ENCODE assay signal across 22 cellular contexts in the genomic region with DNA sequence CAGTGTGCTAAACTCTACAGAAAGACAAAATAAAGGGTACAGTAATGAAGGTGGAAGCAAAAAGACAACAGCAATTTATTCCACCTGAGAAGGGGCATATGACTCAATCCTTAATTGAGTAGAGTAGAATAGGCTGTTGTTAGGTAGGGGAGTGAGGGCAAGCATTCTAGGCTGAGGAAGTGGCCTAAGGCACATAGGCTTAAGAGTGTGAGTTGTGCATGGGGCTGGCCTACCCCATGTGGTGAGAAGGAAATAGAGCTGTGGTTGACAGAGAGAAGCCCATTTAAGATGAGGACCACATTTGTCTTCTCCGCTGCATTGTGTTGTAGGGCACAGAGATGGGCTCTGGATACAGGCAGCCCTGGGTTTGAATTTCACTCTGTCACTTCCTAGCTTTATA. TPM values are rescaled to one million over a fixed set of nuclear protein-coding genes. Genes with fewer than 3 reads are reported as not detected.
DNase-seq lines count a peak whose midpoint lies in the region; ATAC-seq, FAIRE-seq and TF ChIP-seq lines count a peak whose summit lies in the region.
"Had no signal": no experiment of that assay in that cellular context is flagged by ENCODE, and none has a peak within 500 bp of the region (broad histone marks: within the 10 kb centered on the region; RNA-seq: fewer than 3 reads in every experiment).

No MANE protein-coding gene starts in this region.

- intact Hi-C loops in GM12878 (cut with micrococcal nuclease; ENCODE audit: unreplicated experiment) (no loop called here), MCF 10A (cut with micrococcal nuclease) (no loop called here)

- DNase-seq in activated CD4-positive, alpha-beta T cell treated with anti-CD3 and anti-CD28 coated beads, Interleukin-2, amount 10 ng/mL, durations not matched to agents 7 days and 5 days, result no peak
- DNase-seq in activated CD4-positive, alpha-beta T cell treated with anti-CD3 and anti-CD28 coated beads for 4 hours, result no peak
- no peak for DNase-seq in GM12892 (ENCODE audit: insufficient read length)
- DNase-seq in GM12878 (ENCODE audit: low read depth, low spot score), result no peak
- DNase-seq in small intestine, result peak; percentile 22
- DNase-seq in MCF 10A (ENCODE audit: unreplicated experiment), result no peak
- DNase-seq in GM13976 (ENCODE audit: low spot score), result no peak
- DNase-seq in NCI-H1436 (lab: John Stamatoyannopoulos, UW), result no peak
- DNase-seq: 8988T, DMS53, HCEC 1CT, IMR-90, NCI-H146, NCI-H2081 treated with DMSO at 0.1 percent for 48 hours, NCI-H226, NCI-H526 had no signal

- no peaks in the 10 kb centered on the region for H3K9me3 Mint-ChIP-seq in activated CD4-positive, alpha-beta T cell treated with anti-CD3 and anti-CD28 coated beads, Interleukin-2, amount 10 ng/mL, durations not matched to agents 7 days and 5 days
- no peaks in the 10 kb centered on the region for H3K9me3 Mint-ChIP-seq in MCF 10A (ENCODE audit: unreplicated experiment)

- H3K27me3 Mint-ChIP-seq in activated CD4-positive, alpha-beta T cell treated with anti-CD3 and anti-CD28 coated beads, Interleukin-2, amount 10 ng/mL, durations not matched to agents 7 days and 5 days, result peaks cover 3% of the 10 kb centered on the region
- H3K27me3 Mint-ChIP-seq in MCF 10A (ENCODE audit: insufficient read depth, unreplicated experiment), result peaks cover 81% of the 10 kb centered on the region

- SMC1A ChIA-PET in GM12878 (lab: Charles Lee; ENCODE audit: uncharacterized antibody, unreplicated experiment), result interaction anchor here (0.7 to 1.5 kb wide), 2 partner anchors 28 to 59 kb away, joined by 3 to 5 read pairs; no protein-coding TSS in a partner anchor

- no peak for TF ChIP-seq RAD21 in GM12878 (IDR thresholded peaks at IDR 0.05; ENCODE audit: insufficient read depth, low read depth, low read length)

- RAD21 ChIA-PET in GM12878 (lab: Charles Lee; ENCODE audit: unreplicated experiment), result no interaction called here

- H3K9me3 ChIP-seq in GM12878 (replicated peaks; ENCODE audit: control insufficient read depth, insufficient read depth, low read length), result no peaks in the 10 kb centered on the region
- no peaks in the 10 kb centered on the region for H3K9me3 ChIP-seq in small intestine (ENCODE audit: control insufficient read depth, low read depth)
- H3K9me3 ChIP-seq: BLaER1 treated with 17β-estradiol and CSF1 and Interleukin-3, amounts not matched to agents 10 nM and 100 nM had no signal

- POLR2A ChIA-PET in activated CD4-positive, alpha-beta T cell treated with anti-CD3 and anti-CD28 coated beads, Interleukin-2, amount 10 ng/mL, durations not matched to agents 7 days and 5 days (lab: Charles Lee), result no interaction called here
- POLR2A ChIA-PET in GM12878 (lab: Charles Lee) (no interaction called here), MCF 10A (lab: Yijun Ruan, JAX) (no interaction called here)

- no peak overlapping the region for H3K4me3 ChIP-seq in GM12878
- H3K4me3 ChIP-seq in small intestine (ENCODE audit: low read depth in 1 of 2, low read length in 2 of 2), result no peak overlapping the region
- H3K4me3 ChIP-seq: BLaER1 treated with 17β-estradiol and CSF1 and Interleukin-3, amounts not matched to agents 10 nM and 100 nM; SK-N-MC had no signal

- no peaks in the 10 kb centered on the region for H3K27me3 ChIP-seq in GM12878 (replicated peaks in 1 of 2; ENCODE audit: control insufficient read depth in 2 of 2, insufficient read depth in 2 of 2, low read length in 1 of 2)
- no peaks in the 10 kb centered on the region for H3K27me3 ChIP-seq in small intestine (ENCODE audit: control insufficient read depth in 2 of 2, insufficient read depth in 2 of 2, low read length in 2 of 2)
- H3K27me3 ChIP-seq: BLaER1 treated with 17β-estradiol and CSF1 and Interleukin-3, amounts not matched to agents 10 nM and 100 nM had no signal

- no peaks in the 10 kb centered on the region for H3K36me3 ChIP-seq in GM12878 (ENCODE audit: control insufficient read depth in 2 of 2, insufficient read depth in 2 of 2, low read length in 1 of 2)
- no peaks in the 10 kb centered on the region for H3K36me3 ChIP-seq in small intestine (ENCODE audit: control insufficient read depth in 2 of 2, insufficient read depth in 2 of 2, low read length in 2 of 2)

- no peak overlapping the region for H3K4me3 Mint-ChIP-seq in activated CD4-positive, alpha-beta T cell treated with anti-CD3 and anti-CD28 coated beads, Interleukin-2, amount 10 ng/mL, durations not matched to agents 7 days and 5 days
- no peak overlapping the region for H3K4me3 Mint-ChIP-seq in MCF 10A (ENCODE audit: unreplicated experiment)

- H3K27ac ChIP-seq in GM12878 (ENCODE audit: control insufficient read depth, insufficient read depth) (no peak overlapping the region), small intestine (ENCODE audit: low read depth in 1 of 2, low read length in 1 of 2) (no peak overlapping the region)
- H3K27ac ChIP-seq: BLaER1 treated with 17β-estradiol and CSF1 and Interleukin-3, amounts not matched to agents 10 nM and 100 nM; SK-N-MC had no signal

- TF ChIP-seq POLR2A in GM12892 (IDR thresholded peaks at IDR 0.05; ENCODE audit: low read depth, low read length) (no peak), GM12878 (IDR thresholded peaks at IDR 0.05; ENCODE audit: low read depth, low read length) (no peak)

- ATAC-seq in GM12878, result no peak
- ATAC-seq: Panc1, Right ventricle myocardium inferior had no signal

- H3K27ac Mint-ChIP-seq in activated CD4-positive, alpha-beta T cell treated with anti-CD3 and anti-CD28 coated beads, Interleukin-2, amount 10 ng/mL, durations not matched to agents 7 days and 5 days, result peak overlapping the region; percentile 46
- H3K27ac Mint-ChIP-seq in MCF 10A (ENCODE audit: low read depth, unreplicated experiment), result no peak overlapping the region

- in situ Hi-C loops in GM12878 (cut with MboI), result no loop called here
- in situ Hi-C loops in GM13976 (cut with MboI; ENCODE audit: low sequenced_read_pairs, unreplicated experiment), result loop anchor here (25.0 kb wide), 2 partner anchors 97 to 272 kb away; partner anchors contain the start of genes H2BW1 and RAB9B

- peak; percentile 9 for FAIRE-seq in GM12892 (lab: Jason Lieb, UNC)
- FAIRE-seq in GM12878 (lab: Jason Lieb, UNC), result peak; percentile 31
- FAIRE-seq in small intestine (lab: Jason Lieb, UNC), result no peak

- H3K4me1 ChIP-seq in GM12878 (ENCODE audit: control insufficient read depth, insufficient read depth, low read length) (no peaks in the 10 kb centered on the region), small intestine (ENCODE audit: control insufficient read depth in 2 of 2, insufficient read depth in 1 of 2, low read depth in 1 of 2, low read length in 1 of 2) (no peaks in the 10 kb centered on the region)

- CTCF ChIA-PET in activated CD4-positive, alpha-beta T cell treated with anti-CD3 and anti-CD28 coated beads, Interleukin-2, amount 10 ng/mL, durations not matched to agents 7 days and 5 days (lab: Charles Lee), result interaction anchor here (1.5 kb wide), 1 partner anchor 10 kb away, joined by 5 read pairs; no protein-coding TSS in a partner anchor
- CTCF ChIA-PET in GM12878 (lab: Yijun Ruan, JAX) (no interaction called here), MCF 10A (lab: Yijun Ruan, JAX) (interaction anchor here (1.1 kb wide), 1 partner anchor 9 kb away, joined by 4 read pairs; no protein-coding TSS in a partner anchor)

- TF ChIP-seq EP300 in GM12878 (IDR thresholded peaks at IDR 0.05; ENCODE audit: borderline replicate concordance in 1 of 2, control insufficient read depth in 1 of 2, low read depth in 2 of 2, low read length in 2 of 2), result no peak

- no TSS peak for BruUV-seq in GM12878 (replicated peaks; lab: Mats Ljungman, UMichigan)
- BruUV-seq in MCF 10A (replicated peaks; lab: Mats Ljungman, UMichigan), result no TSS peak

- WGBS in GM12878 (ENCODE audit: insufficient coverage, insufficient replicate concordance, low lambda C conversion rate, missing lambda C conversion rate), result 63% methylated on average over 1 of the region's 1 CpG
- 63 to 89% (median 82%) methylated on average over 1 of the region's 1 CpG for WGBS in small intestine, 3 donors

- H4K20me1 ChIP-seq in GM12878 (ENCODE audit: control insufficient read depth, insufficient read depth), result no peaks in the 10 kb centered on the region

- H3K4me1 Mint-ChIP-seq in activated CD4-positive, alpha-beta T cell treated with anti-CD3 and anti-CD28 coated beads, Interleukin-2, amount 10 ng/mL, durations not matched to agents 7 days and 5 days, result peaks cover 31% of the 10 kb centered on the region
- H3K4me1 Mint-ChIP-seq in MCF 10A (ENCODE audit: insufficient read depth, unreplicated experiment), result peaks cover 8% of the 10 kb centered on the region

- TF ChIP-seq CTCF in GM12878 (IDR thresholded peaks at IDR 0.05 in 2 of 3, conservative IDR thresholded peaks at IDR 0.05 in 1 of 3; ENCODE audit: control insufficient read depth in 2 of 3, extremely low read depth in 1 of 3, insufficient read depth in 1 of 3, low read depth in 3 of 3, low read length in 3 of 3), result no peak
- no peak for TF ChIP-seq CTCF in MCF 10A (IDR thresholded peaks at IDR 0.05; ENCODE audit: unreplicated experiment)
- TF ChIP-seq CTCF in GM13976 (IDR thresholded peaks at IDR 0.05; ENCODE audit: borderline replicate concordance, control extremely low read depth, extremely low read depth, insufficient read depth, missing control alignments), result no peak

- H2AFZ ChIP-seq in GM12878 (ENCODE audit: control insufficient read depth, low read depth, low read length), result no peak overlapping the region

- no peaks in the 10 kb centered on the region for H3K36me3 Mint-ChIP-seq in activated CD4-positive, alpha-beta T cell treated with anti-CD3 and anti-CD28 coated beads, Interleukin-2, amount 10 ng/mL, durations not matched to agents 7 days and 5 days (ENCODE audit: low read depth)
- H3K36me3 Mint-ChIP-seq in MCF 10A (ENCODE audit: insufficient read depth, unreplicated experiment), result no peaks in the 10 kb centered on the region

- no peaks in the 10 kb centered on the region for H3K79me2 ChIP-seq in GM12878 (ENCODE audit: control insufficient read depth, insufficient read depth, low read length)

- no peak overlapping the region for H3K9ac ChIP-seq in GM12878 (ENCODE audit: control insufficient read depth, insufficient read depth, low read length)
- H3K9ac ChIP-seq: BLaER1 treated with 17β-estradiol and CSF1 and Interleukin-3, amounts not matched to agents 10 nM and 100 nM had no signal

- H3K4me2 ChIP-seq in GM12878 (ENCODE audit: control insufficient read depth, insufficient read depth), result no peak overlapping the region
- H3K4me2 ChIP-seq: BLaER1 treated with 17β-estradiol and CSF1 and Interleukin-3, amounts not matched to agents 10 nM and 100 nM had no signal

RNA-seq across cellular contexts. Expression of gene ZCCHC18, which starts 3.4 kb away (rescaled TPM):
- under 1 TPM; 0.64 to 0.65 TPM for total RNA-seq in activated CD4-positive, alpha-beta T cell treated with anti-CD3 and anti-CD28 coated beads, Interleukin-2, amount 10 ng/mL, durations not matched to agents 7 days and 5 days
- polyA plus RNA-seq in GM12892 (2012; ENCODE audit: missing spikeins), result 1.1 TPM
- total RNA-seq in GM12878 (2013; cell fraction: nucleolus; rRNA removed), result 2.1 and 2.6 TPM in 2 replicates
- total RNA-seq in GM12878 (2014; rRNA removed), result 2.0 and 3.5 TPM in 2 replicates
- 1.7 and 3.8 TPM in 2 replicates for total RNA-seq in GM12878 (2014; rRNA removed; fragmentation: Illumina TruSeq; extraction: Trizol)
- 1.7 and 2.6 TPM in 2 replicates for total RNA-seq in GM12878 (2021)
- 0.63 TPM for polyA plus RNA-seq in GM12878 (2011; ENCODE audit: low read depth)
- 2.6 and 3.0 TPM in 2 replicates for polyA plus RNA-seq in GM12878 (2011; rRNA removed)
- polyA plus RNA-seq in GM12878 (2011; cell fraction: cytosol; rRNA removed), result 4.3 and 7.1 TPM in 2 replicates
- 5.7 and 9.2 TPM in 2 replicates for polyA plus RNA-seq in GM12878 (2011; cell fraction: nucleus; rRNA removed)
- polyA plus RNA-seq in GM12878 (2012), result 0.66 and 1.9 TPM in 2 replicates
- 3.0 and 4.2 TPM in 2 replicates for polyA plus RNA-seq in GM12878 (2014; fragmentation: Illumina TruSeq; extraction: Trizol)
- 1 to 10 TPM; 1.0 to 1.7 TPM for polyA plus RNA-seq in GM12878 (2014; fragmentation: Nextera tagmentation; extraction: Ambion mirVana)
- polyA plus RNA-seq in GM12878 (2014; rRNA removed), result 3.1 and 3.6 TPM in 2 replicates
- polyA plus RNA-seq in GM12878 (2016; fragmentation: Nextera tagmentation; extraction: Ambion mirVana), result 1 to 10 TPM; 2.1 to 2.6 TPM
- 1.3 TPM in 2 replicates for polyA minus RNA-seq in GM12878 (2011; rRNA and poly(A)+ RNA removed)
- polyA minus RNA-seq in GM12878 (2011; cell fraction: cytosol; rRNA and poly(A)+ RNA removed), result not detected in 2 replicates
- 2.1 and 3.5 TPM in 2 replicates for polyA minus RNA-seq in GM12878 (2011; cell fraction: nucleus; rRNA and poly(A)+ RNA removed)
- under 1 TPM in 1 of 3 donors, not detected in 2; 0.70 TPM for polyA plus RNA-seq in small intestine
- not detected in 2 replicates for total RNA-seq in MCF 10A (2022)
- total RNA-seq: HT-29, LHCN-M2 had no signal

RNA-seq across cellular contexts. Expression of gene TMSB15C, which starts 32.9 kb away (rescaled TPM):
- total RNA-seq in activated CD4-positive, alpha-beta T cell treated with anti-CD3 and anti-CD28 coated beads, Interleukin-2, amount 10 ng/mL, durations not matched to agents 7 days and 5 days, result 1 to 10 TPM; 4.1 to 4.4 TPM
- 3.3 TPM for polyA plus RNA-seq in GM12892 (2012; ENCODE audit: missing spikeins)
- total RNA-seq in GM12878 (2013; cell fraction: nucleolus; rRNA removed), result 33.7 and 34.7 TPM in 2 replicates
- 5.5 and 10.6 TPM in 2 replicates for total RNA-seq in GM12878 (2014; rRNA removed)
- 8.4 and 8.7 TPM in 2 replicates for total RNA-seq in GM12878 (2014; rRNA removed; fragmentation: Illumina TruSeq; extraction: Trizol)
- total RNA-seq in GM12878 (2021), result 3.9 and 5.6 TPM in 2 replicates
- 0.68 TPM for polyA plus RNA-seq in GM12878 (2011; ENCODE audit: low read depth)
- polyA plus RNA-seq in GM12878 (2011; rRNA removed), result 10.1 and 14.0 TPM in 2 replicates
- polyA plus RNA-seq in GM12878 (2011; cell fraction: cytosol; rRNA removed), result 2.9 and 3.5 TPM in 2 replicates
- 12.6 and 15.2 TPM in 2 replicates for polyA plus RNA-seq in GM12878 (2011; cell fraction: nucleus; rRNA removed)
- 1.2 and 1.7 TPM in 2 replicates for polyA plus RNA-seq in GM12878 (2012)
- polyA plus RNA-seq in GM12878 (2014; fragmentation: Illumina TruSeq; extraction: Trizol), result 7.1 and 13.4 TPM in 2 replicates
- polyA plus RNA-seq in GM12878 (2014; fragmentation: Nextera tagmentation; extraction: Ambion mirVana), result 1 to 10 TPM; 1.1 to 2.5 TPM
- polyA plus RNA-seq in GM12878 (2014; rRNA removed), result 4.8 and 5.1 TPM in 2 replicates
- polyA plus RNA-seq in GM12878 (2016; fragmentation: Nextera tagmentation; extraction: Ambion mirVana), result 1 to 10 TPM in 1 of 2 experiments, under 1 TPM in 1; 0.69 to 1.2 TPM
- 2.6 and 3.1 TPM in 2 replicates for polyA minus RNA-seq in GM12878 (2011; rRNA and poly(A)+ RNA removed)
- polyA minus RNA-seq in GM12878 (2011; cell fraction: cytosol; rRNA and poly(A)+ RNA removed), result 1.2 TPM in 1 of 2 replicates, not detected in the other
- 5.4 and 8.5 TPM in 2 replicates for polyA minus RNA-seq in GM12878 (2011; cell fraction: nucleus; rRNA and poly(A)+ RNA removed)
- polyA plus RNA-seq in small intestine, result under 1 TPM in 1 of 3 donors, not detected in 2; 0.54 TPM
- 0.79 and 1.3 TPM in 2 replicates for total RNA-seq in MCF 10A (2022)
- total RNA-seq: HT-29 had no signal

RNA-seq across cellular contexts. Expression of gene SLC25A53, which starts 47.9 kb away (rescaled TPM):
- 10 to 100 TPM in 1 of 2 experiments, 1 to 10 TPM in 1; 6.3 to 10.3 TPM for total RNA-seq in activated CD4-positive, alpha-beta T cell treated with anti-CD3 and anti-CD28 coated beads, Interleukin-2, amount 10 ng/mL, durations not matched to agents 7 days and 5 days
- polyA plus RNA-seq in GM12892 (2012; ENCODE audit: missing spikeins), result 4.9 TPM
- 21.5 and 32.1 TPM in 2 replicates for total RNA-seq in GM12878 (2013; cell fraction: nucleolus; rRNA removed)
- total RNA-seq in GM12878 (2014; rRNA removed), result 7.5 and 8.9 TPM in 2 replicates
- total RNA-seq in GM12878 (2014; rRNA removed; fragmentation: Illumina TruSeq; extraction: Trizol), result 6.7 and 7.9 TPM in 2 replicates
- total RNA-seq in GM12878 (2021), result 5.5 and 5.6 TPM in 2 replicates
- polyA plus RNA-seq in GM12878 (2011; ENCODE audit: low read depth), result 2.6 TPM
- polyA plus RNA-seq in GM12878 (2011; rRNA removed), result 11.4 and 13.9 TPM in 2 replicates
- polyA plus RNA-seq in GM12878 (2011; cell fraction: cytosol; rRNA removed), result 9.5 and 11.6 TPM in 2 replicates
- polyA plus RNA-seq in GM12878 (2011; cell fraction: nucleus; rRNA removed), result 8.4 and 9.7 TPM in 2 replicates
- 4.2 and 5.5 TPM in 2 replicates for polyA plus RNA-seq in GM12878 (2012)
- polyA plus RNA-seq in GM12878 (2014; fragmentation: Illumina TruSeq; extraction: Trizol), result 9.4 and 10.1 TPM in 2 replicates
- 1 to 10 TPM; 4.1 to 5.0 TPM for polyA plus RNA-seq in GM12878 (2014; fragmentation: Nextera tagmentation; extraction: Ambion mirVana)
- 8.3 and 10.2 TPM in 2 replicates for polyA plus RNA-seq in GM12878 (2014; rRNA removed)
- polyA plus RNA-seq in GM12878 (2016; fragmentation: Nextera tagmentation; extraction: Ambion mirVana), result 1 to 10 TPM; 6.6 to 7.3 TPM
- polyA minus RNA-seq in GM12878 (2011; rRNA and poly(A)+ RNA removed), result 6.6 and 8.4 TPM in 2 replicates
- polyA minus RNA-seq in GM12878 (2011; cell fraction: cytosol; rRNA and poly(A)+ RNA removed), result 2.7 and 6.0 TPM in 2 replicates
- 4.8 and 6.4 TPM in 2 replicates for polyA minus RNA-seq in GM12878 (2011; cell fraction: nucleus; rRNA and poly(A)+ RNA removed)
- polyA plus RNA-seq in small intestine, result 1 to 10 TPM; 2.2 to 9.4 (median 6.6) TPM
- 3.2 and 4.1 TPM in 2 replicates for total RNA-seq in MCF 10A (2022)

RNA-seq across cellular contexts. Expression of gene FAM199X, which starts 57.3 kb away (rescaled TPM):
- total RNA-seq in activated CD4-positive, alpha-beta T cell treated with anti-CD3 and anti-CD28 coated beads, Interleukin-2, amount 10 ng/mL, durations not matched to agents 7 days and 5 days, result 10 to 100 TPM; 11.0 to 12.4 TPM
- 8.3 TPM for polyA plus RNA-seq in GM12892 (2012; ENCODE audit: missing spikeins)
- total RNA-seq in GM12878 (2013; cell fraction: nucleolus; rRNA removed), result 30.2 and 30.8 TPM in 2 replicates
- total RNA-seq in GM12878 (2014; rRNA removed) (9.3 and 12.6 TPM in 2 replicates), GM12878 (2014; rRNA removed; fragmentation: Illumina TruSeq; extraction: Trizol) (9.1 and 9.4 TPM in 2 replicates), GM12878 (2021) (9.6 and 9.9 TPM in 2 replicates), MCF 10A (2022) (26.0 and 27.2 TPM in 2 replicates)
- 2.8 TPM for polyA plus RNA-seq in GM12878 (2011; ENCODE audit: low read depth)
- polyA plus RNA-seq in GM12878 (2011; rRNA removed) (8.9 and 14.8 TPM in 2 replicates), GM12878 (2014; fragmentation: Illumina TruSeq; extraction: Trizol) (8.6 and 10.4 TPM in 2 replicates), GM12878 (2014; fragmentation: Nextera tagmentation; extraction: Ambion mirVana) (1 to 10 TPM; 2.4 to 2.7 TPM), GM12878 (2014; rRNA removed) (5.9 and 7.3 TPM in 2 replicates), GM12878 (2016; fragmentation: Nextera tagmentation; extraction: Ambion mirVana) (10 to 100 TPM in 1 of 2 experiments, 1 to 10 TPM in 1; 9.7 to 10.9 TPM), small intestine (10 to 100 TPM in 1 of 3 donors, 1 to 10 TPM in 2; 4.9 to 12.8 (median 7.8) TPM)
- polyA plus RNA-seq in GM12878 (2011; cell fraction: cytosol; rRNA removed), result 2.8 and 3.2 TPM in 2 replicates
- 6.5 and 6.8 TPM in 2 replicates for polyA plus RNA-seq in GM12878 (2011; cell fraction: nucleus; rRNA removed)
- 5.6 and 6.2 TPM in 2 replicates for polyA plus RNA-seq in GM12878 (2012)
- polyA minus RNA-seq in GM12878 (2011; rRNA and poly(A)+ RNA removed), result 6.3 and 6.6 TPM in 2 replicates
- 3.1 and 4.1 TPM in 2 replicates for polyA minus RNA-seq in GM12878 (2011; cell fraction: cytosol; rRNA and poly(A)+ RNA removed)
- 3.9 and 5.0 TPM in 2 replicates for polyA minus RNA-seq in GM12878 (2011; cell fraction: nucleus; rRNA and poly(A)+ RNA removed)
